ENCODE assay signal across 16 cellular contexts in genomic region chr10:6036861-6037321, GRCh38. TPM values are rescaled to one million over a fixed set of nuclear protein-coding genes. Genes with fewer than 3 reads are reported as not detected.
DNase-seq lines count a peak whose midpoint lies in the region; ATAC-seq lines count a peak whose summit lies in the region.
"Had no signal": no experiment of that assay in that cellular context is flagged by ENCODE, and none has a peak within 500 bp of the region (broad histone marks: within the 10 kb centered on the region; RNA-seq: fewer than 3 reads in every experiment).

No MANE protein-coding gene starts in this region.

- H3K9me3 Mint-ChIP-seq in activated naive CD8-positive, alpha-beta T cell treated with anti-CD3 and anti-CD28 coated beads for 36 hours: peaks cover 6% of the 10 kb centered on the region

- DNase-seq in activated CD4-positive, alpha-beta T cell treated with anti-CD3 and anti-CD28 coated beads for 4 hours: peak; percentile 48 to 50
- DNase-seq in activated CD4-positive, alpha-beta T cell treated with anti-CD3 and anti-CD28 coated beads for 1 hour: no peak
- DNase-seq in T follicular helper cell (ENCODE audit: low read depth) (peak; percentile 40), sciatic nerve (ENCODE audit: low spot score) (peak; percentile 35), NCI-H748 treated with DMSO at 0.1 percent for 48 hours (lab: John Stamatoyannopoulos, UW) (no peak), NOMO-1 (lab: John Stamatoyannopoulos, UW; ENCODE audit: unreplicated experiment in 2 of 2) (no peak)
- no peak for DNase-seq in activated naive CD8-positive, alpha-beta T cell treated with anti-CD3 and anti-CD28 coated beads for 36 hours
- DNase-seq: DMS153, left ventricle myocardium inferior, NCI-H345, small intestine had no signal

- H3K4me3 Mint-ChIP-seq in activated naive CD8-positive, alpha-beta T cell treated with anti-CD3 and anti-CD28 coated beads for 36 hours: peak overlapping the region; percentile 1

- ATAC-seq in sciatic nerve (no peak), GM21723 (IDR thresholded peaks at IDR 0.05; ENCODE audit: unreplicated experiment) (no peak)
- ATAC-seq: heart right ventricle had no signal

- H3K27me3 Mint-ChIP-seq in activated naive CD8-positive, alpha-beta T cell treated with anti-CD3 and anti-CD28 coated beads for 36 hours: no peaks in the 10 kb centered on the region

- H3K27ac Mint-ChIP-seq in activated naive CD8-positive, alpha-beta T cell treated with anti-CD3 and anti-CD28 coated beads for 36 hours: peak overlapping the region; percentile 76

- intact Hi-C loops in sciatic nerve (cut with DNase I): no loop called here

- H3K36me3 Mint-ChIP-seq in activated naive CD8-positive, alpha-beta T cell treated with anti-CD3 and anti-CD28 coated beads for 36 hours: peaks cover 96% of the 10 kb centered on the region

- peaks cover 73% of the 10 kb centered on the region for H3K4me1 Mint-ChIP-seq in activated naive CD8-positive, alpha-beta T cell treated with anti-CD3 and anti-CD28 coated beads for 36 hours

RNA-seq across cellular contexts. Expression of gene IL2RA, which starts 25.3 kb away (rescaled TPM):
- 100 to 1,000 TPM; 680 to 698 TPM for total RNA-seq in activated naive CD8-positive, alpha-beta T cell treated with anti-CD3 and anti-CD28 coated beads for 36 hours
- total RNA-seq in sciatic nerve: 1.1 TPM
- total RNA-seq: endothelial cell of umbilical vein, H4, HT1080 had no signal

RNA-seq across cellular contexts. Expression of gene RBM17, which starts 51.9 kb away (rescaled TPM):
- total RNA-seq in activated naive CD8-positive, alpha-beta T cell treated with anti-CD3 and anti-CD28 coated beads for 36 hours: 100 to 1,000 TPM; 337 to 355 TPM
- 95.0 TPM for total RNA-seq in sciatic nerve

RNA-seq across cellular contexts. Expression of gene IL15RA, which starts 59.5 kb away (rescaled TPM):
- total RNA-seq in activated naive CD8-positive, alpha-beta T cell treated with anti-CD3 and anti-CD28 coated beads for 36 hours: 10 to 100 TPM; 27.8 to 30.0 TPM
- 9.6 TPM for total RNA-seq in sciatic nerve

Comparison
In these comparisons a context has a peak if more than half of its experiments do, and no peak if none do; other contexts are left out.
1. DNase-seq: peak in activated CD4-positive, alpha-beta T cell treated with anti-CD3 and anti-CD28 coated beads for 4 hours (2 of 2), T follicular helper cell (single experiment) and sciatic nerve (single experiment); none in activated CD4-positive, alpha-beta T cell treated with anti-CD3 and anti-CD28 coated beads for 1 hour (single experiment), activated naive CD8-positive, alpha-beta T cell treated with anti-CD3 and anti-CD28 coated beads for 36 hours (single experiment), NCI-H748 treated with DMSO at 0.1 percent for 48 hours (single experiment) and NOMO-1 (0 of 2).
2. RNA of gene IL2RA, which starts 25.3 kb away (total RNA-seq): 680 to 698 TPM in activated naive CD8-positive, alpha-beta T cell treated with anti-CD3 and anti-CD28 coated beads for 36 hours; 1.1 TPM in sciatic nerve (single experiment); every median in the first group is over 100 times any median in the second.